8 cellular contexts compared by ENCODE assay signal in genomic region chr14:75831455-75831854, GRCh38.
DNase-seq lines count a peak whose midpoint lies in the region; ATAC-seq lines count a peak whose summit lies in the region.

No MANE protein-coding gene starts in this region.

- intact Hi-C loops in left ventricle myocardium superior (cut with micrococcal nuclease) = no loop called here

- DNase-seq in COLO668 (lab: John Stamatoyannopoulos, UW; ENCODE audit: unreplicated experiment) (peak; percentile 76), NCI-H2196 (lab: John Stamatoyannopoulos, UW; ENCODE audit: unreplicated experiment) (peak; percentile 87), activated T-helper 1 cell treated with Interleukin-2 at 50 U/mL for 16 hours (ENCODE audit: low read depth) (peak; percentile 40), left ventricle myocardium superior (peak; percentile 54)
- DNase-seq in stimulated activated naive CD4-positive, alpha-beta T cell treated with Interleukin-2 at 50 U/mL for 16 hours (lab: John Stamatoyannopoulos, UW) = peak; percentile 10

- peak; percentile 84 for ATAC-seq in left ventricle myocardium superior
- no peak for ATAC-seq in HG03159 (IDR thresholded peaks at IDR 0.05; ENCODE audit: unreplicated experiment)
- no peak for ATAC-seq in GM18498 (IDR thresholded peaks at IDR 0.05; ENCODE audit: unreplicated experiment)
- ATAC-seq in HG03108 (IDR thresholded peaks at IDR 0.05; ENCODE audit: unreplicated experiment) = no peak

Comparison
In these comparisons a context has a peak if more than half of its experiments do, and no peak if none do; other contexts are left out.
1. DNase-seq: peak in every context shown above with its lines; median percentile 87 in NCI-H2196; 76 in COLO668; 54 in left ventricle myocardium superior; 40 in activated T-helper 1 cell treated with Interleukin-2 at 50 U/mL for 16 hours; 10 in stimulated activated naive CD4-positive, alpha-beta T cell treated with Interleukin-2 at 50 U/mL for 16 hours.